9 cellular contexts compared by ENCODE assay signal in the genomic region with DNA sequence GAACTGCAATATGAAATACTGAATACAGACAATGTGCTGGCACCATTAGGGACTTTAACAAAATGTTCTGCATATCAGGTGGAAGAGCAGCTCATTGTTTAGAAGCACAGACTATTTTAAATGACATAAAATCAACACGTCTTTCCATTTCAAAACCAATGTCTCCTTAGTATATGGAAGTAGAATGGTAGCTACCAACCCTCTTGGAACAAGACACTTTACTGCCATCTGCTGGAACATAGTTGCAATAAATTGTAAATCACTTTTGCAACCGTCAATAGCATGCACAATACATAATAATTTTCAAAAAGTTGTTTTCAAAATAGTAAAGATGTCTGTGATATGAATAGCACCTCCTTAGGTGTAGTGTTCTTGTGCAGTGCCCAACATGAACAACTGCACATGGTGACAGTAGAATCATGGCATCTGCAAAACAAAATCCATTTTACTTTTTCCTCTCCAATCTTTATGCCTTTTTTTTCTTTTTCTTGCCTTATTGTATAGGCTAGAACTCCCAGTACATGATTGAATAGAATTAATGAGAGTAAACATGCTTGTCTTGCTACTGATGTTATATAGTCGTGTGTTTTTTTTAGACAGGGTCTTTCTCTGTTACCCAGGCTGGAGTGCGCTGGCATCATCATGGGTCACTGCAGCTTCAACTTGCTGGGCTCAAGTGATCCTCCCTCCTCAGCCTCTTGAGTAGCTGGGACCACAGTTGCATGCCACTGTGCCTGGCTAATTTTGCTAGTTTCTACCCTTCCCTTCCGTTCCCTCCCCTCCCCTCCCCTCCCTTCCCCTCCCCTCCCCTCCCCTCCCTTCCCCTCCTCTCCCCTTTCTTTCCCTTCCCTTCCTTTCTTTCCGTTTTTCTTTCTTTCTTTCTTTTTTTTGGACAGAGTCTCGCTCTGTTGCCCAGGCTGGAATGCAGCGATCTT. TPM values are rescaled to one million over a fixed set of nuclear protein-coding genes. Genes with fewer than 3 reads are reported as not detected.
DNase-seq lines count a peak whose midpoint lies in the region; ATAC-seq and TF ChIP-seq lines count a peak whose summit lies in the region.
"Had no signal": no experiment of that assay in that cellular context is flagged by ENCODE, and none has a peak within 500 bp of the region (broad histone marks: within the 10 kb centered on the region; RNA-seq: fewer than 3 reads in every experiment).

No MANE protein-coding gene starts in this region.

- H3K27ac Mint-ChIP-seq in endodermal cell: no peak overlapping the region

- no peak overlapping the region for H3K4me3 Mint-ChIP-seq in endodermal cell

- H3K4me3 ChIP-seq in endodermal cell (ENCODE audit: low read length): no peak overlapping the region
- no peak overlapping the region for H3K4me3 ChIP-seq in neural cell (ENCODE audit: low read length)
- H3K4me3 ChIP-seq: BLaER1 treated with 17β-estradiol and CSF1 and Interleukin-3, amounts not matched to agents 10 nM and 100 nM had no signal

- no peak for ATAC-seq in GM18861 (IDR thresholded peaks at IDR 0.05; ENCODE audit: unreplicated experiment)
- no peak for ATAC-seq in HG02759 (IDR thresholded peaks at IDR 0.05; ENCODE audit: unreplicated experiment)

- no peaks in the 10 kb centered on the region for H3K4me1 ChIP-seq in endodermal cell (ENCODE audit: control insufficient read depth, insufficient read depth, low read length)

- H3F3A ChIP-seq in neural cell (ENCODE audit: insufficient read depth, low read length, poor library complexity, severe bottlenecking): no peaks in the 10 kb centered on the region

- no peaks in the 10 kb centered on the region for H3K36me3 ChIP-seq in endodermal cell (ENCODE audit: control insufficient read depth, insufficient read depth, low read length)
- no peaks in the 10 kb centered on the region for H3K36me3 ChIP-seq in neural cell (ENCODE audit: insufficient read depth, low read length)
- H3K36me3 ChIP-seq: BLaER1 treated with 17β-estradiol and CSF1 and Interleukin-3, amounts not matched to agents 10 nM and 100 nM had no signal

- 41 to 60% methylated on average over 4 to 7 of the region's 8 CpGs for WGBS in endodermal cell (ENCODE audit: insufficient coverage in 1 of 2, insufficient read length in 1 of 2), 2 experiments

- DNase-seq in NCI-H1092 treated with DMSO at 0.1 percent for 48 hours (lab: John Stamatoyannopoulos, UW): peak; percentile 23
- DNase-seq in NCI-H1092 (lab: John Stamatoyannopoulos, UW): no peak
- peak; percentile 52 to 64 for DNase-seq in SHP77 (lab: John Stamatoyannopoulos, UW)
- DNase-seq in endodermal cell: no peak

- H4K20me1 ChIP-seq in neural cell (ENCODE audit: insufficient read depth): no peaks in the 10 kb centered on the region
- H4K20me1 ChIP-seq: BLaER1 treated with 17β-estradiol and CSF1 and Interleukin-3, amounts not matched to agents 10 nM and 100 nM had no signal

- H3K9me3 ChIP-seq in endodermal cell (ENCODE audit: control insufficient read depth, low read length): no peaks in the 10 kb centered on the region
- H3K9me3 ChIP-seq in neural cell (ENCODE audit: low read length): no peaks in the 10 kb centered on the region
- H3K9me3 ChIP-seq: BLaER1 treated with 17β-estradiol and CSF1 and Interleukin-3, amounts not matched to agents 10 nM and 100 nM had no signal

- no peak for TF ChIP-seq EP300 in neural cell (conservative IDR thresholded peaks at IDR 0.05; ENCODE audit: poor library complexity, severe bottlenecking)

- H3K36me3 Mint-ChIP-seq in endodermal cell (ENCODE audit: low read depth): no peaks in the 10 kb centered on the region

- H3K9me2 ChIP-seq in neural cell (ENCODE audit: insufficient read depth, low read length): no peaks in the 10 kb centered on the region

- H3K79me2 ChIP-seq in neural cell (replicated peaks; ENCODE audit: insufficient read depth, low read length): no peaks in the 10 kb centered on the region

- peak; percentile 60 for TF ChIP-seq RAD21 in neural cell (conservative IDR thresholded peaks at IDR 0.05)

- H3K4me2 ChIP-seq in neural cell (ENCODE audit: low read length): no peak overlapping the region

- H3K27ac ChIP-seq in endodermal cell (ENCODE audit: low read depth, low read length): no peak overlapping the region
- no peak overlapping the region for H3K27ac ChIP-seq in neural cell (ENCODE audit: low read length)
- H3K27ac ChIP-seq: BLaER1 treated with 17β-estradiol and CSF1 and Interleukin-3, amounts not matched to agents 10 nM and 100 nM had no signal

- H3K4me1 Mint-ChIP-seq in endodermal cell: no peaks in the 10 kb centered on the region

- H3K27me3 ChIP-seq in endodermal cell (ENCODE audit: control insufficient read depth, insufficient read depth, low read length, poor library complexity, severe bottlenecking) (no peaks in the 10 kb centered on the region), neural cell (ENCODE audit: insufficient read depth, low read depth, low read length) (no peaks in the 10 kb centered on the region)
- H3K27me3 ChIP-seq: BLaER1 treated with 17β-estradiol and CSF1 and Interleukin-3, amounts not matched to agents 10 nM and 100 nM had no signal

- H3K9ac ChIP-seq in endodermal cell (ENCODE audit: extremely low read depth, low read length, poor library complexity, severe bottlenecking) (no peak overlapping the region), neural cell (ENCODE audit: low read length) (no peak overlapping the region)
- H3K9ac ChIP-seq: BLaER1 treated with 17β-estradiol and CSF1 and Interleukin-3, amounts not matched to agents 10 nM and 100 nM had no signal

- H3K9me3 Mint-ChIP-seq in endodermal cell: no peaks in the 10 kb centered on the region

- peak; percentile 44; the same call in 1 of the 2 replicates for TF ChIP-seq CTCF in LNCAP (IDR thresholded peaks at IDR 0.05)
- peak; percentile 79 for TF ChIP-seq CTCF in endodermal cell (conservative IDR thresholded peaks at IDR 0.05)
- TF ChIP-seq CTCF in neural cell (IDR thresholded peaks at IDR 0.05; ENCODE audit: poor library complexity, severe bottlenecking): peak; percentile 65

- H2AFZ ChIP-seq in neural cell (ENCODE audit: low read depth, low read length): no peak overlapping the region

- peaks cover 45% of the 10 kb centered on the region for H3K27me3 Mint-ChIP-seq in endodermal cell (ENCODE audit: insufficient read depth)

TF ChIP-seq in neural cell, 6 proteins besides CTCF, POLR2A, EP300 and RAD21:
- TF ChIP-seq TAF1 (IDR thresholded peaks at IDR 0.05; ENCODE audit: low read depth) (no peak), EZH2 (IDR thresholded peaks at IDR 0.05; ENCODE audit: borderline replicate concordance, insufficient read depth, low read length, poor library complexity, severe bottlenecking) (no peak), SMC3 (conservative IDR thresholded peaks at IDR 0.05; ENCODE audit: poor library complexity) (peak; percentile 51)

RNA-seq across cellular contexts. Expression of a gene that starts 7.8 kb away (rescaled TPM):
- under 1 TPM in 1 of 2 donors, not detected in 1; 0.11 TPM for total RNA-seq in endodermal cell
- polyA plus RNA-seq in endodermal cell (2013, experiment 1 of 2): not detected
- not detected for polyA plus RNA-seq in endodermal cell (2013, experiment 2 of 2)
- not detected in 2 replicates for polyA plus RNA-seq in neural cell
- not detected in 2 replicates for polyA minus RNA-seq in neural cell

RNA-seq across cellular contexts. Expression of a gene that starts 17.1 kb away (rescaled TPM):
- 10 to 100 TPM in 1 of 2 donors, 1 to 10 TPM in 1; 7.1 to 10.1 TPM for total RNA-seq in endodermal cell
- polyA plus RNA-seq in endodermal cell (2013, experiment 1 of 2): 7.1 TPM
- polyA plus RNA-seq in endodermal cell (2013, experiment 2 of 2): 7.1 TPM
- 14.9 and 19.4 TPM in 2 replicates for polyA plus RNA-seq in neural cell
- polyA minus RNA-seq in neural cell: 36.5 and 45.0 TPM in 2 replicates

RNA-seq across cellular contexts. Expression of a gene that starts 29.3 kb away (rescaled TPM):
- not detected for total RNA-seq in endodermal cell
- polyA plus RNA-seq in endodermal cell (2013, experiment 1 of 2): 0.89 TPM
- 0.29 TPM for polyA plus RNA-seq in endodermal cell (2013, experiment 2 of 2)
- not detected in 2 replicates for polyA plus RNA-seq in neural cell
- polyA minus RNA-seq in neural cell: not detected in 2 replicates

RNA-seq across cellular contexts. Expression of a gene that starts 55.3 kb away (rescaled TPM):
- 10 to 100 TPM; 44.6 to 53.8 TPM for total RNA-seq in endodermal cell
- polyA plus RNA-seq in endodermal cell (2013, experiment 1 of 2): 43.1 TPM
- 38.6 TPM for polyA plus RNA-seq in endodermal cell (2013, experiment 2 of 2)
- 33.0 and 57.5 TPM in 2 replicates for polyA plus RNA-seq in neural cell
- 19.0 and 19.4 TPM in 2 replicates for polyA minus RNA-seq in neural cell

Comparison
In these comparisons a context has a peak if more than half of its experiments do, and no peak if none do; other contexts are left out.
1. DNase-seq: peak in NCI-H1092 treated with DMSO at 0.1 percent for 48 hours (single experiment) and SHP77 (2 of 2); none in NCI-H1092 (single experiment) and endodermal cell (single experiment).
2. Peak in every context shown above with its lines, with median percentiles within 50 percentile points of each other: CTCF ChIP-seq.